ENCODE assay signal across 7 cellular contexts in the genomic region with DNA sequence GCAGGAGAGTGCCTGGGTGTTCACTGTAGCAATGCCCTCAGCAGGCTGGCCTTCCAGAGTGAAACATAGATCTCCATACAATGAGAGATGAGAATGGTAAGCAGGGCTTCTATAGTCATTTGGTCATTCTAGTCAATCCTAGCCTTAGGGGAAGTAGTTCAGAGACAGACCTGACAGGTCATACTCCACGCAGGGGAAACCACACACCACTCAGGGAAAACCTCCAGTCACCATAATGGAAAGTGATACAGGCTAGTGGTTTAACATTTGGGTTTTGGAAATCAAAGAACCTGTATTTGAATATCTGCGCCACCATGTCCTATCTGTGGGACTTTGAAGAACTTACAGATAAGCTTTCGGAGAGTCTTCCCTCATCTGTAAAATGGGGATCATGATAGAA.
"Had no signal": no experiment of that assay in that cellular context is flagged by ENCODE, and none has a peak within 500 bp of the region (broad histone marks: within the 10 kb centered on the region; RNA-seq: fewer than 3 reads in every experiment).

No MANE protein-coding gene starts in this region.

- ATAC-seq: HepG2, K562 had no signal

- DNase-seq: IMR-90, KBM-7 had no signal

- FAIRE-seq: HepG2, HTR-8/SVneo, K562 had no signal

- H3K4me3 ChIP-seq: K562 had no signal

- H3K27me3 Mint-ChIP-seq: IgD-negative memory B cell had no signal

- H3K36me3 Mint-ChIP-seq: IgD-negative memory B cell had no signal

- H3K4me1 Mint-ChIP-seq: IgD-negative memory B cell had no signal

- H3K4me3 Mint-ChIP-seq: IgD-negative memory B cell had no signal

- H3K27ac ChIP-seq: HL-60 had no signal
